15 cellular contexts compared by ENCODE assay signal in genomic region chr3:191412764-191413163, GRCh38. TPM values are rescaled to one million over a fixed set of nuclear protein-coding genes. Genes with fewer than 3 reads are reported as not detected.
A peak's percentile ranks its signal among the peaks of the same experiment; 100 is the strongest.
DNase-seq lines count a peak whose midpoint lies in the region; ATAC-seq and TF ChIP-seq lines count a peak whose summit lies in the region.
"Had no signal": no experiment of that assay in that cellular context is flagged by ENCODE, and none has a peak within 500 bp of the region (broad histone marks: within the 10 kb centered on the region; RNA-seq: fewer than 3 reads in every experiment).

No MANE protein-coding gene starts in this region.

- peaks cover 6% of the 10 kb centered on the region for H3K27me3 Mint-ChIP-seq in neural progenitor cell (ENCODE audit: insufficient read depth, low read depth)

- H3K4me3 Mint-ChIP-seq in neural progenitor cell = no peak overlapping the region
- H3K4me3 Mint-ChIP-seq: activated CD8-positive, alpha-beta T cell treated with anti-CD3 and anti-CD28 coated beads, Interleukin-2, amount 10 ng/mL, durations not matched to agents 7 days and 5 days had no signal

- peaks cover 7% of the 10 kb centered on the region for H3K36me3 Mint-ChIP-seq in neural progenitor cell

- H3K9me3 Mint-ChIP-seq in neural progenitor cell = peaks cover 30% of the 10 kb centered on the region

- H3K27ac ChIP-seq in epithelial cell of prostate (no peak overlapping the region), neural progenitor cell (no peak overlapping the region)
- H3K27ac ChIP-seq: cardiac muscle cell had no signal

- H4K20me1 ChIP-seq in neural progenitor cell (ENCODE audit: low read depth) = no peaks in the 10 kb centered on the region

- H3K4me1 ChIP-seq in neural progenitor cell = no peaks in the 10 kb centered on the region

- DNase-seq in EL (peak; percentile 97), NCI-H446 treated with DMSO at 0.1 percent for 48 hours (lab: John Stamatoyannopoulos, UW) (peak; percentile 60), epithelial cell of prostate (ENCODE audit: low read depth, low spot score) (peak; percentile 31), neural progenitor cell (ENCODE audit: low spot score) (peak; percentile 6), NCI-H146 treated with DMSO at 0.1 percent for 48 hours (lab: John Stamatoyannopoulos, UW; ENCODE audit: unreplicated experiment) (no peak), NOMO-1 treated with DMSO at 0.1 percent for 48 hours (lab: John Stamatoyannopoulos, UW; ENCODE audit: unreplicated experiment) (no peak)
- DNase-seq in stimulated activated CD4-positive, alpha-beta T cell treated with anti-CD3 and anti-CD28 coated beads, Interleukin-12 subunit alpha, Interleukin-12 subunit beta, amount 100 ng/mL, for 4 hours = no peak
- DNase-seq: activated CD8-positive, alpha-beta T cell treated with anti-CD3 and anti-CD28 coated beads, Interleukin-2, amount 10 ng/mL, durations not matched to agents 7 days and 5 days; DMS79 treated with DMSO at 0.1 percent for 48 hours; NCI-H187 treated with DMSO at 0.1 percent for 48 hours had no signal

- H3K9me3 ChIP-seq in neural progenitor cell (ENCODE audit: low read depth) = peaks cover 9% of the 10 kb centered on the region

- peaks cover 4% of the 10 kb centered on the region for H3K4me1 Mint-ChIP-seq in neural progenitor cell

- no peak overlapping the region for H3K27ac Mint-ChIP-seq in neural progenitor cell
- H3K27ac Mint-ChIP-seq: activated CD8-positive, alpha-beta T cell treated with anti-CD3 and anti-CD28 coated beads, Interleukin-2, amount 10 ng/mL, durations not matched to agents 7 days and 5 days had no signal

- H3K79me2 ChIP-seq in neural progenitor cell (ENCODE audit: low read depth) = no peaks in the 10 kb centered on the region

- no peaks in the 10 kb centered on the region for H3K27me3 ChIP-seq in neural progenitor cell
- H3K27me3 ChIP-seq: cardiac muscle cell had no signal

- no peak overlapping the region for H3K4me3 ChIP-seq in neural progenitor cell
- H3K4me3 ChIP-seq: cardiac muscle cell had no signal

- no peak overlapping the region for H3K4me2 ChIP-seq in neural progenitor cell

- no peaks in the 10 kb centered on the region for H3F3A ChIP-seq in neural progenitor cell (ENCODE audit: low read depth)

- H3K36me3 ChIP-seq in neural progenitor cell = no peaks in the 10 kb centered on the region
- H3K36me3 ChIP-seq: cardiac muscle cell had no signal

- no peak for ATAC-seq in GM21717 (IDR thresholded peaks at IDR 0.05; ENCODE audit: unreplicated experiment)
- ATAC-seq: activated CD8-positive, alpha-beta T cell treated with anti-CD3 and anti-CD28 coated beads, Interleukin-2, amount 10 ng/mL, durations not matched to agents 7 days and 5 days; HCT116 had no signal

- H3K9ac ChIP-seq in neural progenitor cell = no peak overlapping the region

- no peak for TF ChIP-seq CTCF in neural progenitor cell (IDR thresholded peaks at IDR 0.05)

- H2AFZ ChIP-seq in neural progenitor cell (replicated peaks) = no peak overlapping the region

RNA-seq across cellular contexts. Expression of gene PYDC2, which starts 48.2 kb away (rescaled TPM):
- not detected in 2 replicates for total RNA-seq in neural progenitor cell (ENCODE audit: low replicate concordance)
- total RNA-seq: activated CD8-positive, alpha-beta T cell treated with anti-CD3 and anti-CD28 coated beads, Interleukin-2, amount 10 ng/mL, durations not matched to agents 7 days and 5 days; cardiac muscle cell; omental fat pad; SK-MEL-5 had no signal

Comparison
In these comparisons a context has a peak if more than half of its experiments do, and no peak if none do; other contexts are left out.
1. DNase-seq: peak in EL (single experiment), NCI-H446 treated with DMSO at 0.1 percent for 48 hours (single experiment), epithelial cell of prostate (single experiment) and neural progenitor cell (single experiment); none in NCI-H146 treated with DMSO at 0.1 percent for 48 hours (single experiment), stimulated activated CD4-positive, alpha-beta T cell treated with anti-CD3 and anti-CD28 coated beads, Interleukin-12 subunit alpha, Interleukin-12 subunit beta, amount 100 ng/mL, for 4 hours (single experiment) and NOMO-1 treated with DMSO at 0.1 percent for 48 hours (single experiment).